11 cellular contexts compared by ENCODE assay signal in the genomic region with DNA sequence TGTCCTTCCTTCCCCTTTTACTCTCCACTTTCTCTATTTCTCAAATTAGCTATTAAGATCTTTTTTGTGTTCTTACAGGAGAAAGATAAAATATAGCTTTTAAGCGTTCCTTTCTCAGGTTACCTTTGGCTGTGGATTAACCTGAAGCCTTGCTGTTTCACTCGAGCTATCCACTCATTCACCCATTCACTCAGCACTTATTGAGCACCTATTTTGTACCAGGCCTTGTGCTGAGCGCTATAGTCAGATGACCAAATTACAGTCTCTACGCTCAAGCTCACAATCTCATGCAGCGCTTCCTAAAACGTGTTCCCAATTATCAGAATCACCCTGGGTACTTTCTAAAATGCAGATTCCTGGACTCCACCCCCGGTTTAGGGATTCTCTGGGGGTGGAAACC. TPM values are rescaled to one million over a fixed set of nuclear protein-coding genes. Genes with fewer than 3 reads are reported as not detected.
DNase-seq lines count a peak whose midpoint lies in the region; ATAC-seq and TF ChIP-seq lines count a peak whose summit lies in the region.
"Had no signal": no experiment of that assay in that cellular context is flagged by ENCODE, and none has a peak within 500 bp of the region (broad histone marks: within the 10 kb centered on the region; RNA-seq: fewer than 3 reads in every experiment).

No MANE protein-coding gene starts in this region.

- H3K27ac ChIP-seq in mesendoderm (ENCODE audit: low read depth, low read length) = no peak overlapping the region

- no peak for DNase-seq in AG04449 (ENCODE audit: low read depth, low spot score)
- no peak for DNase-seq in HFF-Myc (ENCODE audit: extremely low read depth, low read depth)
- no peak for DNase-seq in activated naive CD4-positive, alpha-beta T cell treated with anti-CD3 and anti-CD28 coated beads, Interleukin-2, amount 50 U/mL, for 72 hours (ENCODE audit: low spot score in 2 of 2)
- DNase-seq in mesendoderm = no peak
- no peak for DNase-seq in GF-D8 (lab: John Stamatoyannopoulos, UW)
- DNase-seq in activated gamma-delta T cell treated with Interleukin-2 at 50 U/mL for 16 hours = no peak
- DNase-seq: DMS79 treated with DMSO at 0.1 percent for 48 hours had no signal

- CTCF ChIA-PET in AG04449 (lab: Yijun Ruan, JAX) = interaction anchor here (0.8 to 12.8 kb wide), 8 partner anchors 9 to 359 kb away, joined by 3 to 172 read pairs (median 6); a partner anchor contains a TSS

- H3K9ac ChIP-seq in mesendoderm (ENCODE audit: low read length) = peak overlapping the region; percentile 22

- H2BK15ac ChIP-seq in mesendoderm (replicated peaks; ENCODE audit: low read depth) = no peak overlapping the region

- POLR2A ChIA-PET in AG04449 (lab: Yijun Ruan, JAX) = interaction anchor here (1.7 to 2.6 kb wide), 2 partner anchors 148 to 169 kb away, joined by 5 to 9 read pairs; a partner anchor contains a TSS

- no peaks in the 10 kb centered on the region for H3K36me3 Mint-ChIP-seq in activated naive CD4-positive, alpha-beta T cell treated with anti-CD3 and anti-CD28 coated beads, Interleukin-2, amount 50 U/mL, for 72 hours
- H3K36me3 Mint-ChIP-seq: memory B cell had no signal

- ATAC-seq in activated naive CD4-positive, alpha-beta T cell treated with anti-CD3 and anti-CD28 coated beads, Interleukin-2, amount 50 U/mL, for 72 hours = no peak
- ATAC-seq in HG03571 (IDR thresholded peaks at IDR 0.05; ENCODE audit: unreplicated experiment) (no peak), GM19455 (IDR thresholded peaks at IDR 0.05; ENCODE audit: unreplicated experiment) (no peak)

- H3K4me3 ChIP-seq in AG04449 (ENCODE audit: low read depth, low read length) = peak overlapping the region; percentile 25
- peak overlapping the region; percentile 77 for H3K4me3 ChIP-seq in HFF-Myc (replicated peaks; ENCODE audit: low read depth, low read length)
- no peak overlapping the region for H3K4me3 ChIP-seq in mesendoderm (ENCODE audit: low read length)

- H3K36me3 ChIP-seq in mesendoderm (ENCODE audit: control insufficient read depth, insufficient read depth, low read length) = no peaks in the 10 kb centered on the region
- H3K36me3 ChIP-seq: SJSA1 had no signal

- peak overlapping the region; percentile 73 for H4K5ac ChIP-seq in mesendoderm (ENCODE audit: low read length)

- no peaks in the 10 kb centered on the region for H3K9me3 Mint-ChIP-seq in activated naive CD4-positive, alpha-beta T cell treated with anti-CD3 and anti-CD28 coated beads, Interleukin-2, amount 50 U/mL, for 72 hours
- H3K9me3 Mint-ChIP-seq: memory B cell had no signal

- H3K4me2 ChIP-seq in mesendoderm (ENCODE audit: low read length) = peak overlapping the region; percentile 12

- H4K8ac ChIP-seq in mesendoderm (ENCODE audit: low read depth, low read length) = no peak overlapping the region

- H3K79me1 ChIP-seq in mesendoderm (ENCODE audit: low read length) = no peaks in the 10 kb centered on the region

- no peaks in the 10 kb centered on the region for H3K27me3 ChIP-seq in mesendoderm (ENCODE audit: insufficient read depth, low read length, poor library complexity)
- H3K27me3 ChIP-seq: SJSA1 had no signal

- H2BK120ac ChIP-seq in mesendoderm (ENCODE audit: low read depth, low read length) = no peak overlapping the region

- H3K4me1 ChIP-seq in mesendoderm (ENCODE audit: control insufficient read depth, low read depth, low read length) = no peaks in the 10 kb centered on the region

- no peak overlapping the region for H3K18ac ChIP-seq in mesendoderm (ENCODE audit: low read length)

- H3K56ac ChIP-seq in mesendoderm (ENCODE audit: low read length) = peak overlapping the region; percentile 27

- no CpG with 5 or more reads among the region's 7 CpGs for WGBS in mesendoderm (ENCODE audit: extremely low coverage, insufficient coverage, low lambda C conversion rate)

- H3K79me2 ChIP-seq in mesendoderm (ENCODE audit: control insufficient read depth, insufficient read depth, low read length) = no peaks in the 10 kb centered on the region

- H2AK5ac ChIP-seq in mesendoderm (ENCODE audit: low read length) = peak overlapping the region; percentile 84

- peak overlapping the region; percentile 22 to 98 for H3K27ac Mint-ChIP-seq in activated naive CD4-positive, alpha-beta T cell treated with anti-CD3 and anti-CD28 coated beads, Interleukin-2, amount 50 U/mL, for 72 hours

- no peak overlapping the region for H3K23ac ChIP-seq in mesendoderm (ENCODE audit: low read length)

- H3K4ac ChIP-seq in mesendoderm (ENCODE audit: low read depth, low read length) = peak overlapping the region; percentile 24

- no peak overlapping the region for H2BK5ac ChIP-seq in mesendoderm (ENCODE audit: low read length)

- no peak for TF ChIP-seq CTCF in AG04449 (IDR thresholded peaks at IDR 0.05; ENCODE audit: insufficient read depth, low read length, missing control alignments)
- TF ChIP-seq CTCF in HFF-Myc (IDR thresholded peaks at IDR 0.05; ENCODE audit: low read depth, low read length, missing control alignments) = no peak

RNA-seq across cellular contexts. Expression of a gene that starts 1.8 kb away (rescaled TPM):
- total RNA-seq in activated naive CD4-positive, alpha-beta T cell treated with anti-CD3 and anti-CD28 coated beads, Interleukin-2, amount 50 U/mL, for 72 hours = 10 to 100 TPM; 62.5 to 74.7 TPM
- 7.6 TPM for polyA plus RNA-seq in mesendoderm (2013, experiment 1 of 2)
- 7.8 TPM for polyA plus RNA-seq in mesendoderm (2013, experiment 2 of 2)

RNA-seq across cellular contexts. Expression of a gene that starts 15.6 kb away (rescaled TPM):
- total RNA-seq in activated naive CD4-positive, alpha-beta T cell treated with anti-CD3 and anti-CD28 coated beads, Interleukin-2, amount 50 U/mL, for 72 hours = under 1 TPM in 1 of 2 donors, not detected in 1; 0.11 TPM
- polyA plus RNA-seq in mesendoderm (2013, experiment 1 of 2) = not detected
- polyA plus RNA-seq in mesendoderm (2013, experiment 2 of 2) = 0.01 TPM
- total RNA-seq: SJSA1 had no signal

RNA-seq across cellular contexts. Expression of a gene that starts 41.9 kb away (rescaled TPM):
- total RNA-seq in activated naive CD4-positive, alpha-beta T cell treated with anti-CD3 and anti-CD28 coated beads, Interleukin-2, amount 50 U/mL, for 72 hours = 10 to 100 TPM; 58.7 to 69.7 TPM
- polyA plus RNA-seq in mesendoderm (2013, experiment 1 of 2) = 39.3 TPM
- polyA plus RNA-seq in mesendoderm (2013, experiment 2 of 2) = 36.3 TPM
